ENCODE assay signal across 8 cellular contexts in genomic region chr6:8743146-8743745, GRCh38.
DNase-seq lines count a peak whose midpoint lies in the region; ATAC-seq and TF ChIP-seq lines count a peak whose summit lies in the region.

No MANE protein-coding gene starts in this region.

- peaks cover 6 to 10% (median 9%) of the 10 kb centered on the region in 3 donors for H3K4me1 Mint-ChIP-seq in CD8-positive, alpha-beta memory T cell
- peaks cover 8% of the 10 kb centered on the region for H3K4me1 Mint-ChIP-seq in activated naive CD8-positive, alpha-beta T cell treated with anti-CD3 and anti-CD28 coated beads for 36 hours

- no peaks in the 10 kb centered on the region for H3K27me3 Mint-ChIP-seq in CD8-positive, alpha-beta memory T cell
- peaks cover 5% of the 10 kb centered on the region for H3K27me3 Mint-ChIP-seq in activated naive CD8-positive, alpha-beta T cell treated with anti-CD3 and anti-CD28 coated beads for 36 hours

- no peak for DNase-seq in CD8-positive, alpha-beta memory T cell
- DNase-seq in HL-60 (ENCODE audit: low read depth in 1 of 2, low spot score in 1 of 2): peak in 1 of 2 experiments; percentile 52
- DNase-seq in activated naive CD8-positive, alpha-beta T cell treated with anti-CD3 and anti-CD28 coated beads for 36 hours: peak; percentile 0
- DNase-seq in activated CD8-positive, alpha-beta memory T cell treated with anti-CD3 and anti-CD28 coated beads, Interleukin-2, amount 50 U/mL, for 4 hours: no peak
- DNase-seq in stimulated activated CD4-positive, alpha-beta T cell treated with anti-CD3 and anti-CD28 coated beads, Interleukin-4, amount 100 ng/mL, for 4 hours: no peak
- no peak for DNase-seq in NCI-H82 (lab: John Stamatoyannopoulos, UW)

- POLR2A ChIA-PET in CD8-positive, alpha-beta memory T cell (lab: Charles Lee): no interaction called here

- H3K27ac ChIP-seq in CD8-positive, alpha-beta memory T cell (ENCODE audit: low read depth, low read length): no peak overlapping the region
- peak overlapping the region; percentile 56 for H3K27ac ChIP-seq in HL-60 (replicated peaks)

- H3K4me3 ChIP-seq in CD8-positive, alpha-beta memory T cell (ENCODE audit: low read length): no peak overlapping the region
- peak overlapping the region; percentile 37 for H3K4me3 ChIP-seq in HL-60 (replicated peaks; ENCODE audit: insufficient read depth, low read length)

- no peaks in the 10 kb centered on the region for H3K36me3 ChIP-seq in CD8-positive, alpha-beta memory T cell (ENCODE audit: insufficient read depth, low read length)

- peak; percentile 79 for ATAC-seq in GM19452 (IDR thresholded peaks at IDR 0.05; ENCODE audit: unreplicated experiment)
- no peak for ATAC-seq in HG02852 (IDR thresholded peaks at IDR 0.05; ENCODE audit: unreplicated experiment)

- no peaks in the 10 kb centered on the region for H3K36me3 Mint-ChIP-seq in CD8-positive, alpha-beta memory T cell
- peaks cover 1% of the 10 kb centered on the region for H3K36me3 Mint-ChIP-seq in activated naive CD8-positive, alpha-beta T cell treated with anti-CD3 and anti-CD28 coated beads for 36 hours

- no peaks in the 10 kb centered on the region for H3K27me3 ChIP-seq in CD8-positive, alpha-beta memory T cell (ENCODE audit: insufficient read depth, low read length, poor library complexity, severe bottlenecking)
- H3K27me3 ChIP-seq in HL-60 (ENCODE audit: insufficient read depth, poor library complexity, severe bottlenecking): no peaks in the 10 kb centered on the region

- peak overlapping the region in 6 of 7 donors; percentile 51 to 89 (median 68) for H3K4me3 Mint-ChIP-seq in CD8-positive, alpha-beta memory T cell
- H3K4me3 Mint-ChIP-seq in activated naive CD8-positive, alpha-beta T cell treated with anti-CD3 and anti-CD28 coated beads for 36 hours: peak overlapping the region; percentile 72

- H3K9me3 Mint-ChIP-seq in CD8-positive, alpha-beta memory T cell: peaks cover 2 to 30% (median 10%) of the 10 kb centered on the region in 5 donors
- peaks cover 6% of the 10 kb centered on the region for H3K9me3 Mint-ChIP-seq in activated naive CD8-positive, alpha-beta T cell treated with anti-CD3 and anti-CD28 coated beads for 36 hours

- H3K4me1 ChIP-seq in CD8-positive, alpha-beta memory T cell (ENCODE audit: insufficient read depth, low read length): no peaks in the 10 kb centered on the region

- H3K9me3 ChIP-seq in CD8-positive, alpha-beta memory T cell (ENCODE audit: low read length): no peaks in the 10 kb centered on the region

- CTCF ChIA-PET in CD8-positive, alpha-beta memory T cell (lab: Charles Lee): no interaction called here

- peak; percentile 2 for TF ChIP-seq CTCF in HL-60 (IDR thresholded peaks at IDR 0.05; ENCODE audit: insufficient read depth, low read length)

- H3K27ac Mint-ChIP-seq in CD8-positive, alpha-beta memory T cell: peak overlapping the region in 3 of 8 donors; percentile 35 to 43 (median 43)
- no peak overlapping the region for H3K27ac Mint-ChIP-seq in activated naive CD8-positive, alpha-beta T cell treated with anti-CD3 and anti-CD28 coated beads for 36 hours
